8 cellular contexts compared by ENCODE assay signal in genomic region chr11:9506489-9507343, GRCh38. TPM values are rescaled to one million over a fixed set of nuclear protein-coding genes. Genes with fewer than 3 reads are reported as not detected.
DNase-seq lines count a peak whose midpoint lies in the region; ATAC-seq, FAIRE-seq and TF ChIP-seq lines count a peak whose summit lies in the region.

No MANE protein-coding gene starts in this region.

- TF ChIP-seq POLR2A in right lobe of liver (IDR thresholded peaks at IDR 0.05) = no peak

- peaks cover 0 to 18% (median 2%) of the 10 kb centered on the region in 4 donors for H3K4me1 ChIP-seq in right lobe of liver

- H3K27me3 Mint-ChIP-seq in activated CD4-positive, alpha-beta T cell treated with anti-CD3 and anti-CD28 coated beads, Interleukin-2, amount 10 ng/mL, durations not matched to agents 7 days and 5 days = no peaks in the 10 kb centered on the region

- H3K4me3 ChIP-seq in right lobe of liver = no peak overlapping the region

- no peak overlapping the region for H3K27ac ChIP-seq in right lobe of liver

- 37% methylated on average over 6 of the region's 6 CpGs for WGBS in right lobe of liver (ENCODE audit: insufficient coverage, low coverage, low lambda C conversion rate, missing lambda C conversion rate)

- peaks cover 0 to 8% (median 1%) of the 10 kb centered on the region in 4 donors for H3K36me3 ChIP-seq in right lobe of liver

- peak; percentile 97 for TF ChIP-seq CTCF in D721Med (IDR thresholded peaks at IDR 0.05; ENCODE audit: insufficient read depth, missing control alignments)
- TF ChIP-seq CTCF in right lobe of liver (IDR thresholded peaks at IDR 0.05) = peak; percentile 92 to 95 (median 94)

- FAIRE-seq in D721Med (lab: Jason Lieb, UNC) = peak; percentile 72

- H3K27ac Mint-ChIP-seq in activated CD4-positive, alpha-beta T cell treated with anti-CD3 and anti-CD28 coated beads, Interleukin-2, amount 10 ng/mL, durations not matched to agents 7 days and 5 days = no peak overlapping the region

- POLR2A ChIA-PET in activated CD4-positive, alpha-beta T cell treated with anti-CD3 and anti-CD28 coated beads, Interleukin-2, amount 10 ng/mL, durations not matched to agents 7 days and 5 days (lab: Charles Lee) = no interaction called here

- H3K27me3 ChIP-seq in right lobe of liver = no peaks in the 10 kb centered on the region

- no peaks in the 10 kb centered on the region for H3K9me3 Mint-ChIP-seq in activated CD4-positive, alpha-beta T cell treated with anti-CD3 and anti-CD28 coated beads, Interleukin-2, amount 10 ng/mL, durations not matched to agents 7 days and 5 days

- H3K9me3 ChIP-seq in right lobe of liver = no peaks in the 10 kb centered on the region

- H3K36me3 Mint-ChIP-seq in activated CD4-positive, alpha-beta T cell treated with anti-CD3 and anti-CD28 coated beads, Interleukin-2, amount 10 ng/mL, durations not matched to agents 7 days and 5 days (ENCODE audit: low read depth) = peaks cover 18% of the 10 kb centered on the region

- no peak overlapping the region for H3K4me3 Mint-ChIP-seq in activated CD4-positive, alpha-beta T cell treated with anti-CD3 and anti-CD28 coated beads, Interleukin-2, amount 10 ng/mL, durations not matched to agents 7 days and 5 days

- peak; percentile 42 for ATAC-seq in HG02973 (IDR thresholded peaks at IDR 0.05; ENCODE audit: unreplicated experiment)
- peak; percentile 82 to 98 (median 97) for ATAC-seq in right lobe of liver
- ATAC-seq in GM18502 (IDR thresholded peaks at IDR 0.05; ENCODE audit: poor library complexity, unreplicated experiment) = no peak

- H3K4me1 Mint-ChIP-seq in activated CD4-positive, alpha-beta T cell treated with anti-CD3 and anti-CD28 coated beads, Interleukin-2, amount 10 ng/mL, durations not matched to agents 7 days and 5 days = peaks cover 11% of the 10 kb centered on the region

- DNase-seq in D721Med (ENCODE audit: insufficient read length, low spot score) (no peak), NCI-H526 (lab: John Stamatoyannopoulos, UW) (peak; percentile 60 to 88), dermis blood vessel endothelial cell (peak; percentile 91), right lobe of liver (peak; percentile 63 to 79 (median 66))
- peak; percentile 83 for DNase-seq in activated CD4-positive, alpha-beta T cell treated with anti-CD3 and anti-CD28 coated beads, Interleukin-2, amount 10 ng/mL, durations not matched to agents 7 days and 5 days
- DNase-seq in stimulated activated CD8-positive, alpha-beta memory T cell treated with anti-CD3 and anti-CD28 coated beads, Interleukin-12 subunit alpha, Interleukin-12 subunit beta, amount 100 ng/mL, for 1 hour (ENCODE audit: low read depth) = peak; percentile 64

- intact Hi-C loops in right lobe of liver (cut with DNase I) = loop anchor here in 1 of 2 donors (10.0 kb wide), 1 partner anchor 492 kb away; no protein-coding TSS in a partner anchor

- CTCF ChIA-PET in activated CD4-positive, alpha-beta T cell treated with anti-CD3 and anti-CD28 coated beads, Interleukin-2, amount 10 ng/mL, durations not matched to agents 7 days and 5 days (lab: Charles Lee) = interaction anchor here (0.6 to 2.1 kb wide), 25 partner anchors 9 to 443 kb away, joined by 3 to 11 read pairs (median 4); no protein-coding TSS in a partner anchor

RNA-seq across cellular contexts. Expression of gene ZNF143, which starts 45.9 kb away (rescaled TPM):
- 10 to 100 TPM; 32.1 to 33.2 TPM for total RNA-seq in activated CD4-positive, alpha-beta T cell treated with anti-CD3 and anti-CD28 coated beads, Interleukin-2, amount 10 ng/mL, durations not matched to agents 7 days and 5 days
- total RNA-seq in dermis blood vessel endothelial cell (30.1 and 32.4 TPM in 2 replicates), right lobe of liver (10 to 100 TPM in 2 of 6 experiments, 1 to 10 TPM in 4; 5.8 to 16.0 (median 9.5) TPM)
